Comparison of ENCODE assay signal across 8 cellular contexts in the genomic region with DNA sequence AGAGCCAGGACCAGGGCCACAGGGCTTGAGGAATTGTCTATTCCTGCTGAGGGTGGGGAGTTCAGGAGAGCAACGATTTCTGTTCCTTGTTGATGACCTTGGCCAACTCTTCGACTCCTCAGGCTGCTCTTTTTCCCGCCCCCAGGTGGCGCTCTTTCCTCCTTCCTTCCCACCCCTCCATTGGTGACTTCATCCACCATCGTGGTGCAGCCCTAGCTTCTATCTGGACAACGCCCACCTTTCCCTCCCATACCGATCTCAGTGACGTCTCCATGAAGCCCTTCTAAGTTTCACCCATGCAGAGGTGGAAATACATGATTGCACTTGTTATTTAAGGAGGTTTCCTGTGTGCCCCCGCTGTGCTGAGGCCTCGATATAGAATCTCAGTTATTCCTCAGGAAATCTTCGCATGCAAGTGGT. TPM values are rescaled to one million over a fixed set of nuclear protein-coding genes. Genes with fewer than 3 reads are reported as not detected.
DNase-seq lines count a peak whose midpoint lies in the region; ATAC-seq, FAIRE-seq and TF ChIP-seq lines count a peak whose summit lies in the region.

No MANE protein-coding gene starts in this region.

- H2AFZ ChIP-seq in GM12878 (ENCODE audit: control insufficient read depth, low read depth, low read length), result peak overlapping the region; percentile 69

- H3K27ac Mint-ChIP-seq in T-cell, result peak overlapping the region; percentile 89 to 91

- peaks cover under 1 to 6% (median 2%) of the 10 kb centered on the region in 3 donors for H3K9me3 Mint-ChIP-seq in T-cell

- intact Hi-C loops in GM12878 (cut with micrococcal nuclease; ENCODE audit: unreplicated experiment), result loop anchor here (1.0 kb wide), 1 partner anchor 90 kb away; no protein-coding TSS in a partner anchor

- H3K4me3 Mint-ChIP-seq in T-cell, result peak overlapping the region; percentile 18 to 55 (median 18)

- BruUV-seq in GM12878 (replicated peaks; lab: Mats Ljungman, UMichigan), result no TSS peak

- ATAC-seq in GM18505 (IDR thresholded peaks at IDR 0.05; ENCODE audit: unreplicated experiment) (peak; percentile 30), HG03378 (IDR thresholded peaks at IDR 0.05; ENCODE audit: unreplicated experiment) (peak; percentile 26), T-cell (replicated peaks in 1 of 4) (peak in 3 of 4 experiments; percentile 15 to 57 (median 21)), GM12878 (peak; percentile 62), upper lobe of left lung (ENCODE audit: low FRiP score in 2 of 2) (peak in 1 of 2 donors; percentile 43)

- FAIRE-seq in GM12878 (lab: Jason Lieb, UNC), result peak; percentile 86

- no peak overlapping the region for H3K9ac ChIP-seq in GM12878 (ENCODE audit: control insufficient read depth, insufficient read depth, low read length)

- TF ChIP-seq POLR2A in GM18505 (IDR thresholded peaks at IDR 0.05; ENCODE audit: borderline replicate concordance, extremely low read depth, insufficient read depth, insufficient read length), result no peak
- no peak for TF ChIP-seq POLR2A in GM12878 (IDR thresholded peaks at IDR 0.05; ENCODE audit: low read depth, low read length)
- TF ChIP-seq POLR2A in upper lobe of left lung (IDR thresholded peaks at IDR 0.05), result no peak

- POLR2A ChIA-PET in T-cell (lab: Charles Lee) (no interaction called here), GM12878 (lab: Charles Lee) (interaction anchor here (1.0 to 3.6 kb wide), 4 partner anchors 25 to 171 kb away, joined by 3 to 15 read pairs (median 4); no protein-coding TSS in a partner anchor)

- 13% methylated on average over 11 of the region's 11 CpGs for WGBS in GM12878 (ENCODE audit: insufficient coverage, insufficient replicate concordance, low lambda C conversion rate, missing lambda C conversion rate)
- 47 to 49% methylated on average over 11 of the region's 11 CpGs for WGBS in upper lobe of left lung, 2 donors

- in situ Hi-C loops in GM12878 (cut with MboI), result no loop called here

- CTCF ChIA-PET in T-cell (lab: Charles Lee), result interaction anchor here (0.5 to 3.2 kb wide), 6 partner anchors 16 to 228 kb away, joined by 3 to 39 read pairs (median 4); no protein-coding TSS in a partner anchor
- CTCF ChIA-PET in GM12878 (lab: Yijun Ruan, JAX), result interaction anchor here (0.6 to 7.1 kb wide), 27 partner anchors 9 to 395 kb away, joined by 3 to 72 read pairs (median 5); partner anchors contain the start of gene CARD11

- peak in 32 of 34 experiments; percentile 33 to 63 (median 48) for DNase-seq in T-cell
- DNase-seq in GM12878 (ENCODE audit: low read depth, low spot score), result no peak
- peak; percentile 4 to 33 for DNase-seq in lung microvascular endothelial cell (ENCODE audit: low read depth in 2 of 2)
- DNase-seq in upper lobe of left lung, result peak in 1 of 2 donors; percentile 27
- no peak for DNase-seq in 8988T
- no peak for DNase-seq in medulla oblongata (ENCODE audit: extremely low spot score)

- no peak for TF ChIP-seq EP300 in GM12878 (IDR thresholded peaks at IDR 0.05; ENCODE audit: borderline replicate concordance in 1 of 2, control insufficient read depth in 1 of 2, low read depth in 2 of 2, low read length in 2 of 2)
- TF ChIP-seq EP300 in upper lobe of left lung (IDR thresholded peaks at IDR 0.05), result no peak

- H3K4me3 ChIP-seq in GM12878 (peak overlapping the region; percentile 13; the same call in 1 of the 2 replicates), upper lobe of left lung (no peak overlapping the region)

- H3K4me2 ChIP-seq in GM12878 (ENCODE audit: control insufficient read depth, insufficient read depth), result peak overlapping the region; percentile 61; the same call in 1 of the 2 replicates

- peaks cover 78 to 83% (median 78%) of the 10 kb centered on the region in 3 donors for H3K4me1 Mint-ChIP-seq in T-cell

- RAD21 ChIA-PET in GM12878 (lab: Charles Lee; ENCODE audit: unreplicated experiment), result interaction anchor here (1.0 to 4.3 kb wide), 10 partner anchors 8 to 355 kb away, joined by 3 to 38 read pairs (median 8); partner anchors contain the start of gene CARD11

- no peaks in the 10 kb centered on the region; the same call in 2 of the 3 replicates for H3K9me3 ChIP-seq in GM12878 (replicated peaks; ENCODE audit: control insufficient read depth, insufficient read depth, low read length)
- peaks cover 0 to under 1% (median 0%) of the 10 kb centered on the region in 4 donors for H3K9me3 ChIP-seq in upper lobe of left lung

- peaks cover 2% of the 10 kb centered on the region for H3K36me3 Mint-ChIP-seq in T-cell

- H3K79me2 ChIP-seq in GM12878 (ENCODE audit: control insufficient read depth, insufficient read depth, low read length), result no peaks in the 10 kb centered on the region

- TF ChIP-seq CTCF in GM12878 (IDR thresholded peaks at IDR 0.05 in 2 of 3, conservative IDR thresholded peaks at IDR 0.05 in 1 of 3; ENCODE audit: control insufficient read depth in 2 of 3, extremely low read depth in 1 of 3, insufficient read depth in 1 of 3, low read depth in 3 of 3, low read length in 3 of 3), result peak; percentile 59 to 90 (median 78)
- peak in 5 of 6 experiments; percentile 26 to 43 (median 42) for TF ChIP-seq CTCF in upper lobe of left lung (IDR thresholded peaks at IDR 0.05)

- H3K27ac ChIP-seq in GM12878 (ENCODE audit: control insufficient read depth, insufficient read depth) (no peak overlapping the region), upper lobe of left lung (no peak overlapping the region)

- H3K36me3 ChIP-seq in GM12878 (ENCODE audit: control insufficient read depth in 2 of 2, insufficient read depth in 2 of 2, low read length in 1 of 2), result no peaks in the 10 kb centered on the region
- H3K36me3 ChIP-seq in upper lobe of left lung, result no peaks in the 10 kb centered on the region

- TF ChIP-seq RAD21 in GM12878 (IDR thresholded peaks at IDR 0.05; ENCODE audit: insufficient read depth, low read depth, low read length), result peak; percentile 70

- SMC1A ChIA-PET in GM12878 (lab: Charles Lee; ENCODE audit: uncharacterized antibody, unreplicated experiment), result interaction anchor here (0.7 to 8.7 kb wide), 14 partner anchors 9 to 179 kb away, joined by 3 to 67 read pairs (median 14); no protein-coding TSS in a partner anchor

- H3K27me3 ChIP-seq in GM12878 (replicated peaks in 1 of 2; ENCODE audit: control insufficient read depth in 2 of 2, insufficient read depth in 2 of 2, low read length in 1 of 2) (no peaks in the 10 kb centered on the region), upper lobe of left lung (no peaks in the 10 kb centered on the region)

- H3K4me1 ChIP-seq in GM12878 (ENCODE audit: control insufficient read depth, insufficient read depth, low read length) (peaks cover 47% of the 10 kb centered on the region), upper lobe of left lung (no peaks in the 10 kb centered on the region)

- no peaks in the 10 kb centered on the region for H4K20me1 ChIP-seq in GM12878 (ENCODE audit: control insufficient read depth, insufficient read depth)

- H3K27me3 Mint-ChIP-seq in T-cell, result no peaks in the 10 kb centered on the region

TF ChIP-seq in GM12878, 131 proteins besides CTCF, POLR2A, EP300 and RAD21 (continues in another document):
- TF ChIP-seq POU2F2 (IDR thresholded peaks at IDR 0.05; ENCODE audit: borderline replicate concordance, low read depth, low read length), result 0 out of 3 replicates have a peak, but pooled peaks have one; percentile 19
- no peak for TF ChIP-seq LARP7 (IDR thresholded peaks at IDR 0.05)
- TF ChIP-seq, protein P1, sequence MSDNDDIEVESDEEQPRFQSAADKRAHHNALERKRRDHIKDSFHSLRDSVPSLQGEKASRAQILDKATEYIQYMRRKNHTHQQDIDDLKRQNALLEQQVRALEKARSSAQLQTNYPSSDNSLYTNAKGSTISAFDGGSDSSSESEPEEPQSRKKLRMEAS (IDR thresholded peaks at IDR 0.05; ENCODE audit: low read depth, low read length), result no peak
- TF ChIP-seq ZNF384 (IDR thresholded peaks at IDR 0.05; ENCODE audit: borderline replicate concordance, low read depth, low read length), result no peak
- TF ChIP-seq ZNF217 (IDR thresholded peaks at IDR 0.05), result no peak
- no peak for TF ChIP-seq HCFC1 (IDR thresholded peaks at IDR 0.05; ENCODE audit: low read length)
- TF ChIP-seq USF2 (IDR thresholded peaks at IDR 0.05; ENCODE audit: borderline replicate concordance, low read depth, low read length), result no peak
- 0 out of 2 replicates have a peak, but pooled peaks have one; percentile 15 for TF ChIP-seq TCF3 (IDR thresholded peaks at IDR 0.05; ENCODE audit: borderline replicate concordance, insufficient read depth, low read depth, low read length)
- TF ChIP-seq ESRRA (IDR thresholded peaks at IDR 0.05; ENCODE audit: low read length), result peak; percentile 77; the same call in 1 of the 2 replicates
- peak in 1 of 2 experiments; percentile 34; a peak in 2 of 4 replicates for TF ChIP-seq ETV6 (conservative IDR thresholded peaks at IDR 0.05 in 1 of 2, IDR thresholded peaks at IDR 0.05 in 1 of 2; ENCODE audit: borderline replicate concordance in 1 of 2, low read depth in 1 of 2)
- peak; percentile 90 for TF ChIP-seq ATF7 (IDR thresholded peaks at IDR 0.05; ENCODE audit: low read depth)

RNA-seq across cellular contexts. Expression of gene CARD11, which starts 22.1 kb away (rescaled TPM):
- 100 to 1,000 TPM; 105 to 142 (median 132) TPM for total RNA-seq in T-cell
- total RNA-seq in GM12878 (2013; cell fraction: nucleolus; rRNA removed), result 46.5 and 53.8 TPM in 2 replicates
- 18.3 and 28.4 TPM in 2 replicates for total RNA-seq in GM12878 (2014; rRNA removed)
- 23.5 and 28.4 TPM in 2 replicates for total RNA-seq in GM12878 (2014; rRNA removed; fragmentation: Illumina TruSeq; extraction: Trizol)
- total RNA-seq in GM12878 (2021), result 70.0 and 72.0 TPM in 2 replicates
- 18.4 TPM for polyA plus RNA-seq in GM12878 (2011; ENCODE audit: low read depth)
- polyA plus RNA-seq in GM12878 (2011; rRNA removed), result 19.9 and 31.2 TPM in 2 replicates
- polyA plus RNA-seq in GM12878 (2011; cell fraction: cytosol; rRNA removed), result 32.6 and 36.0 TPM in 2 replicates
- 86.8 and 97.1 TPM in 2 replicates for polyA plus RNA-seq in GM12878 (2011; cell fraction: nucleus; rRNA removed)
- polyA plus RNA-seq in GM12878 (2012), result 46.9 and 48.2 TPM in 2 replicates
- polyA plus RNA-seq in GM12878 (2014; fragmentation: Illumina TruSeq; extraction: Trizol), result 15.2 and 32.9 TPM in 2 replicates
- polyA plus RNA-seq in GM12878 (2014; fragmentation: Nextera tagmentation; extraction: Ambion mirVana), result under 1 TPM; 0.27 to 0.58 TPM
- polyA plus RNA-seq in GM12878 (2014; rRNA removed), result 45.8 and 52.9 TPM in 2 replicates
- polyA plus RNA-seq in GM12878 (2016; fragmentation: Nextera tagmentation; extraction: Ambion mirVana), result 10 to 100 TPM; 19.8 to 26.1 TPM
- 44.2 and 46.8 TPM in 2 replicates for polyA minus RNA-seq in GM12878 (2011; rRNA and poly(A)+ RNA removed)
- polyA minus RNA-seq in GM12878 (2011; cell fraction: cytosol; rRNA and poly(A)+ RNA removed), result 18.7 and 18.8 TPM in 2 replicates
- polyA minus RNA-seq in GM12878 (2011; cell fraction: nucleus; rRNA and poly(A)+ RNA removed), result 21.8 and 36.0 TPM in 2 replicates
- total RNA-seq in lung microvascular endothelial cell, result 2.2 and 3.1 TPM in 2 replicates
- total RNA-seq in upper lobe of left lung, result 10 to 100 TPM in 1 of 6 donors, 1 to 10 TPM in 5; 2.8 to 16.8 (median 6.8) TPM

Comparison
In these comparisons a context has a peak if more than half of its experiments do, and no peak if none do; other contexts are left out.
1. DNase-seq: peak in T-cell (32 of 34) and lung microvascular endothelial cell (2 of 2); none in GM12878 (single experiment), 8988T (single experiment) and medulla oblongata (single experiment).